ENCODE assay signal across 8 cellular contexts in genomic region chr21:29851611-29852010, GRCh38.
"Had no signal": no experiment of that assay in that cellular context is flagged by ENCODE, and none has a peak within 500 bp of the region (broad histone marks: within the 10 kb centered on the region; RNA-seq: fewer than 3 reads in every experiment).

No MANE protein-coding gene starts in this region.

- H3K4me3 ChIP-seq: GM12878 had no signal

- FAIRE-seq: G401.6, GM12878, GM12891, GM12892, GM18507, GM19239 had no signal

- DNase-seq: GDM1, GF-D8 had no signal

- ATAC-seq: GM12878 had no signal
